10 cellular contexts compared by ENCODE assay signal in genomic region chr4:6245246-6246169, GRCh38. TPM values are rescaled to one million over a fixed set of nuclear protein-coding genes. Genes with fewer than 3 reads are reported as not detected.
DNase-seq lines count a peak whose midpoint lies in the region; TF ChIP-seq lines count a peak whose summit lies in the region.
"Had no signal": no experiment of that assay in that cellular context is flagged by ENCODE, and none has a peak within 500 bp of the region (broad histone marks: within the 10 kb centered on the region; RNA-seq: fewer than 3 reads in every experiment).

No MANE protein-coding gene starts in this region.

- H3K27ac Mint-ChIP-seq in activated T-cell treated with anti-CD3 and anti-CD28 coated beads, Interleukin-2, amount 50 U/mL, for 24 hours = no peak overlapping the region
- H3K27ac Mint-ChIP-seq: activated CD4-positive, alpha-beta memory T cell treated with anti-CD3 and anti-CD28 coated beads for 36 hours; nephron had no signal

- H3K4me1 Mint-ChIP-seq in activated T-cell treated with anti-CD3 and anti-CD28 coated beads, Interleukin-2, amount 50 U/mL, for 24 hours (ENCODE audit: low read depth) = peaks cover 2% of the 10 kb centered on the region
- H3K4me1 Mint-ChIP-seq: nephron had no signal

- H3K27me3 ChIP-seq in brain microvascular endothelial cell (replicated peaks) (peaks cover 9% of the 10 kb centered on the region), iPS DF 6.9 (ENCODE audit: control insufficient read depth, insufficient read depth, low read length) (no peaks in the 10 kb centered on the region; the same call in 1 of the 2 replicates), prostate gland (replicated peaks; ENCODE audit: insufficient read depth) (no peaks in the 10 kb centered on the region)

- in situ Hi-C loops in brain microvascular endothelial cell (cut with HindIII; ENCODE audit: low pct_ligation_motif_present, low sequenced_read_pairs) = no loop called here
- in situ Hi-C loops in GM13977 (cut with MboI; ENCODE audit: low pct_unique_long_range_greater_than_20kb, low sequenced_read_pairs, unreplicated experiment) = no loop called here

- POLR2A ChIA-PET in AG04449 (lab: Yijun Ruan, JAX) = no interaction called here

- no peaks in the 10 kb centered on the region for H3K36me3 ChIP-seq in brain microvascular endothelial cell (replicated peaks)
- no peaks in the 10 kb centered on the region for H3K36me3 ChIP-seq in iPS DF 6.9 (ENCODE audit: control insufficient read depth, insufficient read depth, low read length)
- H3K36me3 ChIP-seq in prostate gland = no peaks in the 10 kb centered on the region

- peaks cover 13% of the 10 kb centered on the region for H3K9me3 Mint-ChIP-seq in activated T-cell treated with anti-CD3 and anti-CD28 coated beads, Interleukin-2, amount 50 U/mL, for 24 hours

- H3K9me3 ChIP-seq in iPS DF 6.9 (ENCODE audit: control insufficient read depth, insufficient read depth, low read length) (peaks cover 1% of the 10 kb centered on the region), prostate gland (no peaks in the 10 kb centered on the region)

- no peak for TF ChIP-seq POLR2A in prostate gland (IDR thresholded peaks at IDR 0.05)

- no CpG with 5 or more reads among the region's 67 CpGs for WGBS in iPS DF 6.9 (ENCODE audit: insufficient coverage, insufficient read length)
- WGBS in prostate gland = 14% methylated on average over 36 of the region's 67 CpGs

- TF ChIP-seq CTCF in AG04449 (IDR thresholded peaks at IDR 0.05; ENCODE audit: insufficient read depth, low read length, missing control alignments) (no peak), brain microvascular endothelial cell (IDR thresholded peaks at IDR 0.05; ENCODE audit: low read depth, low read length, missing control alignments) (no peak), prostate gland (IDR thresholded peaks at IDR 0.05) (no peak), GM13977 (IDR thresholded peaks at IDR 0.05; ENCODE audit: extremely low read depth, insufficient read depth, missing control alignments) (no peak)

- H3K27ac ChIP-seq in brain microvascular endothelial cell (no peak overlapping the region), iPS DF 6.9 (ENCODE audit: low read length) (no peak overlapping the region), prostate gland (no peak overlapping the region)

- H3K4me3 ChIP-seq in AG04449 (ENCODE audit: low read depth, low read length) (peak overlapping the region; percentile 36), brain microvascular endothelial cell (ENCODE audit: low read depth, low read length) (peak overlapping the region; percentile 27), iPS DF 6.9 (ENCODE audit: low read length) (peak overlapping the region; percentile 62; the same call in 1 of the 2 replicates), prostate gland (peak overlapping the region; percentile 22 to 25)

- H3K4me3 Mint-ChIP-seq in activated T-cell treated with anti-CD3 and anti-CD28 coated beads, Interleukin-2, amount 50 U/mL, for 24 hours = no peak overlapping the region
- H3K4me3 Mint-ChIP-seq: activated CD4-positive, alpha-beta memory T cell treated with anti-CD3 and anti-CD28 coated beads for 36 hours; nephron had no signal

- CTCF ChIA-PET in AG04449 (lab: Yijun Ruan, JAX) = interaction anchor here (1.3 to 35.9 kb wide), 3 partner anchors 15 to 80 kb away, joined by 3 to 1359 read pairs (median 5); no protein-coding TSS in a partner anchor

- intact Hi-C loops in prostate gland (cut with DNase I) = no loop called here

- no peak for DNase-seq in AG04449 (ENCODE audit: low read depth, low spot score)
- DNase-seq in brain microvascular endothelial cell = no peak
- no peak for DNase-seq in iPS DF 6.9 (ENCODE audit: low read depth, low spot score)
- no peak for DNase-seq in prostate gland (ENCODE audit: low spot score)
- DNase-seq in GM13977 (ENCODE audit: low spot score) = no peak
- no peak for DNase-seq in HCEC 1CT
- no peak for DNase-seq in activated T-cell treated with anti-CD3 and anti-CD28 coated beads, Interleukin-2, amount 50 U/mL, for 24 hours
- DNase-seq in activated naive CD4-positive, alpha-beta T cell treated with Interleukin-2 at 50 U/mL for 16 hours = no peak
- DNase-seq: activated CD4-positive, alpha-beta memory T cell treated with anti-CD3 and anti-CD28 coated beads for 36 hours had no signal

- H3K27me3 Mint-ChIP-seq in activated T-cell treated with anti-CD3 and anti-CD28 coated beads, Interleukin-2, amount 50 U/mL, for 24 hours = peaks cover 72% of the 10 kb centered on the region

- H3K4me1 ChIP-seq in iPS DF 6.9 (ENCODE audit: control insufficient read depth, insufficient read depth, low read length) = 0 out of 2 replicates have a peak, but pooled peaks cover 3% of the 10 kb centered on the region
- no peaks in the 10 kb centered on the region for H3K4me1 ChIP-seq in prostate gland (replicated peaks)

- H3K36me3 Mint-ChIP-seq in activated T-cell treated with anti-CD3 and anti-CD28 coated beads, Interleukin-2, amount 50 U/mL, for 24 hours (ENCODE audit: low read depth) = no peaks in the 10 kb centered on the region

RNA-seq across cellular contexts. Expression of gene WFS1, which starts 24.1 kb away (rescaled TPM):
- total RNA-seq in prostate gland = 100 to 1,000 TPM in 1 of 2 donors, 10 to 100 TPM in 1; 53.4 to 169 TPM

RNA-seq across cellular contexts. Expression of gene JAKMIP1, which starts 45.2 kb away (rescaled TPM):
- total RNA-seq in prostate gland = 10 to 100 TPM; 22.4 to 29.1 TPM
